Comparison of ENCODE assay signal across 13 cellular contexts in the genomic region with DNA sequence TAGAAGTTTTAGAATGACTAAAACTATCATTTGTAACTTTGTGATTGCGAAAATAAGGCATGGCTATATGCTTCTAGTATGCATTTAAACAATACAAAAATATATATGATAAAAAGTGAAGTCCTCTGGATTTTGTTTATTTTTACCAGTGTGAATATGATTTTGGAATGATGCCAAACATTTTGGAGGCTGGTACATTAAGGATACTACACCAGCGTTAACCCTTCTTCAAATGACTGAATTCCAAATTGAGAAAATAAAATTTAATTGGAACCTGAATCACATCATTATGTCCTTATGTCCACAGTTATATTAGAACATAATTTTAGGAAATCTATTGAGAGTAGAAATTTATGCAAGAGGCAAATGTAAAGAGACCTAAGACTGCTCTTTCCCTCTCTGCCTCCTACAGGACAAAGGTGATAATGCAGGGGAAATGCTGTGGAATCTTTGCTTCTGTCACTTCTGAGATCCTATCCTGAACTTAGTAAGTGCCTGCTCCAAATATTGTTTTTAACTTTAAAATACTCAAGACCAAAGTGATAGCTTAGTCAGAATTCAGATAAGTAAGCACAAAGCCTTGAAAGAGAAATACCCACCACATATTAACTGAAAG.
DNase-seq lines count a peak whose midpoint lies in the region; ATAC-seq, FAIRE-seq and TF ChIP-seq lines count a peak whose summit lies in the region.
"Had no signal": no experiment of that assay in that cellular context is flagged by ENCODE, and none has a peak within 500 bp of the region (broad histone marks: within the 10 kb centered on the region; RNA-seq: fewer than 3 reads in every experiment).

No MANE protein-coding gene starts in this region.

- no peak overlapping the region for H3K9ac ChIP-seq in Karpas-422 (ENCODE audit: low read length)
- no peak overlapping the region for H3K9ac ChIP-seq in astrocyte (ENCODE audit: low read length)

- H2AFZ ChIP-seq in Karpas-422 (ENCODE audit: low read length) (no peak overlapping the region), astrocyte (ENCODE audit: low read depth, low read length) (no peak overlapping the region)

- H3K4me2 ChIP-seq in Karpas-422 (ENCODE audit: low read depth, low read length, poor library complexity, severe bottlenecking): no peak overlapping the region
- H3K4me2 ChIP-seq in astrocyte (ENCODE audit: low read length): no peak overlapping the region

- no peaks in the 10 kb centered on the region for H3K27me3 Mint-ChIP-seq in astrocyte (ENCODE audit: low read depth, unreplicated experiment)

- H3K4me1 ChIP-seq in Karpas-422 (ENCODE audit: low read length) (no peaks in the 10 kb centered on the region), astrocyte (ENCODE audit: insufficient read depth, low read length) (no peaks in the 10 kb centered on the region), lower lobe of right lung (no peaks in the 10 kb centered on the region)
- H3K4me1 ChIP-seq: spleen had no signal

- POLR2A ChIA-PET in GM10248 (lab: Yijun Ruan, JAX): no interaction called here

- H3K4me3 ChIP-seq in Karpas-422 (ENCODE audit: low read length) (no peak overlapping the region), astrocyte (ENCODE audit: insufficient read depth, low read depth, low read length) (no peak overlapping the region), lower lobe of right lung (no peak overlapping the region)
- H3K4me3 ChIP-seq: left ventricle myocardium inferior, spleen, thoracic aorta had no signal

- no peak overlapping the region for H3K27ac ChIP-seq in Karpas-422 (ENCODE audit: low read length)
- H3K27ac ChIP-seq in astrocyte (ENCODE audit: low read depth, low read length): no peak overlapping the region
- H3K27ac ChIP-seq in lower lobe of right lung: no peak overlapping the region
- H3K27ac ChIP-seq: left ventricle myocardium inferior, spleen, thoracic aorta had no signal

- DNase-seq in GM10248 (ENCODE audit: extremely low spot score) (peak; percentile 14), Karpas-422 (peak; percentile 72), astrocyte (ENCODE audit: low read depth) (no peak), lower lobe of right lung (no peak), AG20443 (ENCODE audit: low spot score) (no peak), cardiac septum (ENCODE audit: low spot score) (no peak)
- no peak for DNase-seq in stimulated activated CD4-positive, alpha-beta T cell treated with anti-CD3 and anti-CD28 coated beads, Interleukin-15, amount 100 ng/mL, for 24 hours
- DNase-seq: cortex of kidney, left ventricle myocardium inferior, NCI-H2227 treated with DMSO at 0.1 percent for 48 hours, spleen had no signal

- intact Hi-C loops in lower lobe of right lung (cut with DNase I): no loop called here
- intact Hi-C loops in cardiac septum (cut with DNase I): no loop called here

- H3K36me3 Mint-ChIP-seq in astrocyte (ENCODE audit: low read depth, unreplicated experiment): no peaks in the 10 kb centered on the region

- H3K79me2 ChIP-seq in Karpas-422 (ENCODE audit: low read length): no peaks in the 10 kb centered on the region
- no peaks in the 10 kb centered on the region for H3K79me2 ChIP-seq in astrocyte (ENCODE audit: insufficient read depth, low read length)

- no peaks in the 10 kb centered on the region for H3K9me2 ChIP-seq in Karpas-422 (replicated peaks; ENCODE audit: insufficient read depth, low read length)

- no peak overlapping the region for H3K4me3 Mint-ChIP-seq in astrocyte (ENCODE audit: unreplicated experiment)

- ATAC-seq in lower lobe of right lung (no peak), GM18867 (IDR thresholded peaks at IDR 0.05; ENCODE audit: unreplicated experiment) (no peak)

- H3K36me3 ChIP-seq in Karpas-422 (ENCODE audit: insufficient read depth, low read length) (no peaks in the 10 kb centered on the region), astrocyte (ENCODE audit: insufficient read depth, low read length) (no peaks in the 10 kb centered on the region), lower lobe of right lung (no peaks in the 10 kb centered on the region)
- H3K36me3 ChIP-seq: left ventricle myocardium inferior, spleen, thoracic aorta had no signal

- H3K27ac Mint-ChIP-seq in astrocyte (ENCODE audit: unreplicated experiment): no peak overlapping the region

- FAIRE-seq in astrocyte (lab: Jason Lieb, UNC): no peak

- H3K27me3 ChIP-seq in Karpas-422 (ENCODE audit: low read length): 0 out of 2 replicates have a peak, but pooled peaks cover 2% of the 10 kb centered on the region
- no peaks in the 10 kb centered on the region for H3K27me3 ChIP-seq in astrocyte (ENCODE audit: insufficient read depth, low read length)
- H3K27me3 ChIP-seq in lower lobe of right lung (ENCODE audit: low read depth): no peaks in the 10 kb centered on the region
- H3K27me3 ChIP-seq: spleen had no signal

- no peaks in the 10 kb centered on the region for H4K20me1 ChIP-seq in Karpas-422 (ENCODE audit: insufficient read depth, low read depth, low read length)
- no peaks in the 10 kb centered on the region for H4K20me1 ChIP-seq in astrocyte (ENCODE audit: insufficient read depth, low read length)

- CTCF ChIA-PET in GM10248 (lab: Yijun Ruan, JAX): no interaction called here

- TF ChIP-seq CTCF in GM10248 (IDR thresholded peaks at IDR 0.05; ENCODE audit: control extremely low read depth, extremely low read depth, low read depth, missing control alignments) (peak; percentile 16), astrocyte (IDR thresholded peaks at IDR 0.05; ENCODE audit: insufficient read depth, low read depth, low read length) (peak; percentile 40), lower lobe of right lung (IDR thresholded peaks at IDR 0.05) (peak; percentile 17)

- no peaks in the 10 kb centered on the region for H3K9me3 ChIP-seq in Karpas-422 (ENCODE audit: low read length)
- no peaks in the 10 kb centered on the region for H3K9me3 ChIP-seq in astrocyte (ENCODE audit: insufficient read depth, low read depth, low read length)
- no peaks in the 10 kb centered on the region for H3K9me3 ChIP-seq in lower lobe of right lung
- H3K9me3 ChIP-seq: left ventricle myocardium inferior, spleen, thoracic aorta had no signal

- H3K4me1 Mint-ChIP-seq in astrocyte (ENCODE audit: low read depth, unreplicated experiment): no peaks in the 10 kb centered on the region

- H3K9me3 Mint-ChIP-seq in astrocyte (ENCODE audit: unreplicated experiment): no peaks in the 10 kb centered on the region

Comparison
In these comparisons a context has a peak if more than half of its experiments do, and no peak if none do; other contexts are left out.
1. DNase-seq: peak in GM10248 (single experiment) and Karpas-422 (single experiment); none in astrocyte (single experiment), lower lobe of right lung (single experiment), AG20443 (single experiment), stimulated activated CD4-positive, alpha-beta T cell treated with anti-CD3 and anti-CD28 coated beads, Interleukin-15, amount 100 ng/mL, for 24 hours (single experiment) and cardiac septum (single experiment).
2. Peak in every context shown above with its lines, with median percentiles within 50 percentile points of each other: CTCF ChIP-seq.